ENCODE assay signal across 8 cellular contexts in the genomic region with DNA sequence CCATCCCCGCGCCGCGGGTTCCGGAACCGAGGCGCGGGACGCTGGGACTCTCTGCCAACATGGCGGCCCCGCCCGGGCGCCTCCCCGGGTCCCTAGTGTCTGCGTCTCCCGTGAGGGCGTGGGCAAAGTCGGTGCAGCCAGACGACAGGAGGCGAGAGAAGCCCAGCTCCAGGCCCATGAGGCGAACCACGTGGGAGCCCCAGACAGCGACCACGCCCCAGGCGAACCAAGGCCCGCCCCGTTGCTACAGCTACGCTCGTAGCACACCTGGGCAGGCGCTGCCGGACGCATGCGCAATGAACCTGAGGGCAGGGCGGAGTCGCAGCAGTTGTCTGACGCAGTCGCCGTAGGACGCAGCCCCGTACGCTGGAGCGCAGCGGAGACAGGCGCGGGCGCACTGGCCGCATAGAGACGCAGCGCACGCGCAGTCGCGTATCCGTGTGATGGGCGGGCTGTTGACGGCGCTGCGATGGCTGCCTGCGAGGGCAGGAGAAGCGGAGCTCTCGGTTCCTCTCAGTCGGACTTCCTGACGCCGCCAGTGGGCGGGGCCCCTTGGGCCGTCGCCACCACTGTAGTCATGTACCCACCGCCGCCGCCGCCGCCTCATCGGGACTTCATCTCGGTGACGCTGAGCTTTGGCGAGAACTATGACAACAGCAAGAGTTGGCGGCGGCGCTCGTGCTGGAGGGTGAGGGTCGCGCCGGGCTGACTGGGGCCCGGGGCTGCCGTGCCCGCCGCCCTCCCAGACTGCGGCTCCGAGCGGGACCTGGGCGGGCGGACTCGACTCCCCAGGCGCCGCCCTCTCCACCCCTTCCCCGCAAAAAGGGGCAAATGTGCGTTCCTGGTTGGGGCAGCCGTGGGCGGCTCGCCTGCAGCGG. TPM values are rescaled to one million over a fixed set of nuclear protein-coding genes. Genes with fewer than 3 reads are reported as not detected.
DNase-seq lines count a peak whose midpoint lies in the region; ATAC-seq lines count a peak whose summit lies in the region.

A gene (plus strand): TSS at position 455 of the 878 bp plus-strand sequence. CDS start 15 bp downstream, at position 470.

- intact Hi-C loops in dendritic cell treated with granulocyte-macrophage colony-stimulating factor and Interleukin-4, amounts not matched to agents 40 ng/mL and 50 ng/mL, for 4 days (cut with micrococcal nuclease): loop anchor here (1.0 kb wide), 1 partner anchor 28 kb away; a partner anchor contains a TSS

- DNase-seq in C1 segment of cervical spinal cord (lab: John Stamatoyannopoulos, UW) (peak; percentile 71 to 97 (median 94)), NCI-H748 treated with DMSO at 0.1 percent for 48 hours (lab: John Stamatoyannopoulos, UW) (peak; percentile 96), left lobe of liver (ENCODE audit: low spot score) (peak; percentile 100)
- DNase-seq in activated CD4-positive, alpha-beta T cell treated with anti-CD3 and anti-CD28 coated beads, Interleukin-2, amount 50 U/mL, for 24 hours (ENCODE audit: low read depth in 1 of 2, low spot score in 1 of 2): peak; percentile 97 to 99
- DNase-seq in stimulated activated CD4-positive, alpha-beta T cell treated with anti-CD3 and anti-CD28 coated beads, Interleukin-2, amount 100 ng/mL, for 4 hours (ENCODE audit: low read depth): peak; percentile 100

- H3K4me3 Mint-ChIP-seq in dendritic cell treated with granulocyte-macrophage colony-stimulating factor and Interleukin-4, amounts not matched to agents 40 ng/mL and 50 ng/mL, for 4 days: peak within 1 kb of the TSS; percentile 84

- peaks cover 67% of the 10 kb centered on the region for H3K4me1 Mint-ChIP-seq in dendritic cell treated with granulocyte-macrophage colony-stimulating factor and Interleukin-4, amounts not matched to agents 40 ng/mL and 50 ng/mL, for 4 days (ENCODE audit: low read depth)

- H3K27ac Mint-ChIP-seq in dendritic cell treated with granulocyte-macrophage colony-stimulating factor and Interleukin-4, amounts not matched to agents 40 ng/mL and 50 ng/mL, for 4 days: peak within 1 kb of the TSS; percentile 97

- H3K9me3 Mint-ChIP-seq in dendritic cell treated with granulocyte-macrophage colony-stimulating factor and Interleukin-4, amounts not matched to agents 40 ng/mL and 50 ng/mL, for 4 days: no peaks in the 10 kb centered on the region

- no peaks in the 10 kb centered on the region for H3K27me3 Mint-ChIP-seq in dendritic cell treated with granulocyte-macrophage colony-stimulating factor and Interleukin-4, amounts not matched to agents 40 ng/mL and 50 ng/mL, for 4 days

- peak; percentile 90 for ATAC-seq in GM19372 (IDR thresholded peaks at IDR 0.05; ENCODE audit: low read depth, unreplicated experiment)
- peak; percentile 69 for ATAC-seq in HG03558 (IDR thresholded peaks at IDR 0.05; ENCODE audit: extremely low read depth, unreplicated experiment)
- peak; percentile 91 for ATAC-seq in left lobe of liver

- peaks cover 65% of the 10 kb centered on the region for H3K36me3 Mint-ChIP-seq in dendritic cell treated with granulocyte-macrophage colony-stimulating factor and Interleukin-4, amounts not matched to agents 40 ng/mL and 50 ng/mL, for 4 days (ENCODE audit: low read depth)

RNA-seq across cellular contexts. Expression of the gene that starts here (rescaled TPM):
- 27.4 TPM for total RNA-seq in left lobe of liver

Comparison
In these comparisons a context has a peak if more than half of its experiments do, and no peak if none do; other contexts are left out.
1. Peak in every context shown above with its lines: DNase-seq and ATAC-seq.